In the genomic region with DNA sequence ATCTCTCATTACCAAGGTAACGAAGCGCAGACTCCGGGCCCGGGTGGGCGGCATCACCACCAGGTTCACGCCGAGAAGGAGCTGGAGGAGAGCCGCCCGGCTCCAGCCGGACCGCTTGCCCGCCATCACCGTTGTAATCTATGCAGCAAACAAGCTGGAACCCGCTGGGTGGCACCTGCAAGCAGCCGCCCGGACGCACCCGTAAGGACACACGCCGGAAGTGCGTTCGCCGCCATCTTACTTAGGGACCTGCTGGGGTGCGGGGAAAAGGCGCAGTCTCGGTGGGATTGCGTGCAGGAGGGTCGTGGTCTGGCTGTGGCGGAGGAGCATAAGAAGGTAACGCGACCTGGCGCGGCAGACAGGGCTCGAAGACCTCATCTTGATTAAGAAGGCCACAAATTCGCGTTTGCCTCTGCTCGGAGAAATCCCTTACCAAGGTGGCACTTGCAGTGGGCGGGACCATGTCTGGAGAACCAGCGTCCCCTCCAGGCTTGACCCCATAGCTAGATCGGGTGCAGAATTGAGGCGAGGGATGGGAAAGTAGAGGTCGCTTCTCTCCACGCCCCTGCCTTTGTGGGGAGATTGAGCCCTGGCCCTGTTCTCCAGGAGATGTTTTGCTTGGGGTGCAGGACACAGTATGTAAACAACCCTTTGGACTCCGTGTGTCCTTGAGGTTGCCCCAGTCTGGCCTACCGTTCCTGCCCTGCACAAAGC, we compare ENCODE assay signal across 8 cellular contexts. TPM values are rescaled to one million over a fixed set of nuclear protein-coding genes. Genes with fewer than 3 reads are reported as not detected.
DNase-seq lines count a peak whose midpoint lies in the region; ATAC-seq and TF ChIP-seq lines count a peak whose summit lies in the region.

A gene with protein sequence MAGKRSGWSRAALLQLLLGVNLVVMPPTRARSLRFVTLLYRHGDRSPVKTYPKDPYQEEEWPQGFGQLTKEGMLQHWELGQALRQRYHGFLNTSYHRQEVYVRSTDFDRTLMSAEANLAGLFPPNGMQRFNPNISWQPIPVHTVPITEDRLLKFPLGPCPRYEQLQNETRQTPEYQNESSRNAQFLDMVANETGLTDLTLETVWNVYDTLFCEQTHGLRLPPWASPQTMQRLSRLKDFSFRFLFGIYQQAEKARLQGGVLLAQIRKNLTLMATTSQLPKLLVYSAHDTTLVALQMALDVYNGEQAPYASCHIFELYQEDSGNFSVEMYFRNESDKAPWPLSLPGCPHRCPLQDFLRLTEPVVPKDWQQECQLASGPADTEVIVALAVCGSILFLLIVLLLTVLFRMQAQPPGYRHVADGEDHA (minus strand): TSS at position 151 of the 714 bp plus-strand sequence. CDS start 25 bp downstream, at position 126.

- no peak for TF ChIP-seq EP300 in stomach (IDR thresholded peaks at IDR 0.05)

- H3K9me3 ChIP-seq in stomach = no peaks in the 10 kb centered on the region

- H3K4me3 Mint-ChIP-seq in activated T-helper 2 cell treated with anti-CD3 and anti-CD28 coated beads, Interferon-gamma antibody, Interleukin-2, Interleukin-4, amounts not matched to agents 10 μg/mL and 5 μg/mL and 100 μg/mL, durations not matched to agents 14 hours and 24 hours and 36 hours (ENCODE audit: low read depth) = peak within 1 kb of the TSS; percentile 98
- H3K4me3 Mint-ChIP-seq in nephron progenitor cell = peak within 1 kb of the TSS; percentile 99

- no peaks in the 10 kb centered on the region for H3K27me3 Mint-ChIP-seq in activated T-helper 2 cell treated with anti-CD3 and anti-CD28 coated beads, Interferon-gamma antibody, Interleukin-2, Interleukin-4, amounts not matched to agents 10 μg/mL and 5 μg/mL and 100 μg/mL, durations not matched to agents 14 hours and 24 hours and 36 hours (ENCODE audit: low read depth)
- peaks cover 4% of the 10 kb centered on the region for H3K27me3 Mint-ChIP-seq in nephron progenitor cell (ENCODE audit: low read depth, poor library complexity)

- peaks cover 18 to 36% (median 31%) of the 10 kb centered on the region in 4 donors for H3K36me3 ChIP-seq in stomach

- TF ChIP-seq CTCF in fibroblast of pulmonary artery (IDR thresholded peaks at IDR 0.05; ENCODE audit: low read length, missing control alignments) (peak; percentile 19), nephron progenitor cell (IDR thresholded peaks at IDR 0.05) (no peak), stomach (IDR thresholded peaks at IDR 0.05) (peak in 2 of 7 experiments; percentile 17 to 32)

- TF ChIP-seq POLR2A in stomach (IDR thresholded peaks at IDR 0.05) = peak in 1 of 4 donors; percentile 33

- peaks cover 14% of the 10 kb centered on the region for H3K4me1 Mint-ChIP-seq in activated T-helper 2 cell treated with anti-CD3 and anti-CD28 coated beads, Interferon-gamma antibody, Interleukin-2, Interleukin-4, amounts not matched to agents 10 μg/mL and 5 μg/mL and 100 μg/mL, durations not matched to agents 14 hours and 24 hours and 36 hours (ENCODE audit: low read depth)
- peaks cover 44% of the 10 kb centered on the region for H3K4me1 Mint-ChIP-seq in nephron progenitor cell

- no peaks in the 10 kb centered on the region for H3K27me3 ChIP-seq in stomach

- peak within 1 kb of the TSS; percentile 80 to 91 (median 85) for H3K27ac ChIP-seq in stomach

- 0 to 1% (median 0%) methylated on average over 25 to 45 of the region's 45 CpGs for WGBS in stomach, 5 donors

- H3K9me3 Mint-ChIP-seq in activated T-helper 2 cell treated with anti-CD3 and anti-CD28 coated beads, Interferon-gamma antibody, Interleukin-2, Interleukin-4, amounts not matched to agents 10 μg/mL and 5 μg/mL and 100 μg/mL, durations not matched to agents 14 hours and 24 hours and 36 hours = no peaks in the 10 kb centered on the region
- H3K9me3 Mint-ChIP-seq in nephron progenitor cell = no peaks in the 10 kb centered on the region

- H3K4me3 ChIP-seq in fibroblast of pulmonary artery (replicated peaks; ENCODE audit: low read depth, low read length) (peak within 1 kb of the TSS; percentile 95), stomach (peak within 1 kb of the TSS; percentile 56 to 94 (median 67))

- DNase-seq in EH (ENCODE audit: low read depth) (peak; percentile 86), KG1 (lab: John Stamatoyannopoulos, UW) (peak; percentile 87), RPMI8226 (peak; percentile 96), fibroblast of pulmonary artery (ENCODE audit: low read depth) (peak; percentile 91), nephron progenitor cell (peak; percentile 85), stomach (peak; percentile 93)
- DNase-seq in activated T-helper 2 cell treated with anti-CD3 and anti-CD28 coated beads, Interferon-gamma antibody, Interleukin-2, Interleukin-4, amounts not matched to agents 10 μg/mL and 5 μg/mL and 100 μg/mL, durations not matched to agents 14 hours and 24 hours and 36 hours (ENCODE audit: low spot score) = peak; percentile 85

- peaks cover 13% of the 10 kb centered on the region for H3K36me3 Mint-ChIP-seq in activated T-helper 2 cell treated with anti-CD3 and anti-CD28 coated beads, Interferon-gamma antibody, Interleukin-2, Interleukin-4, amounts not matched to agents 10 μg/mL and 5 μg/mL and 100 μg/mL, durations not matched to agents 14 hours and 24 hours and 36 hours (ENCODE audit: low read depth)
- H3K36me3 Mint-ChIP-seq in nephron progenitor cell (ENCODE audit: low read depth) = peaks cover 18% of the 10 kb centered on the region

- peak; percentile 88 for ATAC-seq in GM21737 (IDR thresholded peaks at IDR 0.05; ENCODE audit: unreplicated experiment)

- H3K27ac Mint-ChIP-seq in activated T-helper 2 cell treated with anti-CD3 and anti-CD28 coated beads, Interferon-gamma antibody, Interleukin-2, Interleukin-4, amounts not matched to agents 10 μg/mL and 5 μg/mL and 100 μg/mL, durations not matched to agents 14 hours and 24 hours and 36 hours = peak within 1 kb of the TSS; percentile 96
- peak within 1 kb of the TSS; percentile 100 for H3K27ac Mint-ChIP-seq in nephron progenitor cell

- intact Hi-C loops in activated T-helper 2 cell treated with anti-CD3 and anti-CD28 coated beads, Interferon-gamma antibody, Interleukin-2, Interleukin-4, amounts not matched to agents 10 μg/mL and 5 μg/mL and 100 μg/mL, durations not matched to agents 14 hours and 24 hours and 36 hours (cut with micrococcal nuclease) = loop anchor here (1.0 kb wide), 3 partner anchors 15 to 72 kb away; no protein-coding TSS in a partner anchor
- intact Hi-C loops in stomach (cut with DNase I; ENCODE audit: low total_unique reads) = no loop called here

- peaks cover 25 to 35% (median 33%) of the 10 kb centered on the region in 4 donors for H3K4me1 ChIP-seq in stomach

RNA-seq across cellular contexts. Expression of the gene that starts here (rescaled TPM):
- total RNA-seq in activated T-helper 2 cell treated with anti-CD3 and anti-CD28 coated beads, Interferon-gamma antibody, Interleukin-2, Interleukin-4, amounts not matched to agents 10 μg/mL and 5 μg/mL and 100 μg/mL, durations not matched to agents 14 hours and 24 hours and 36 hours = 23.2 and 24.5 TPM in 2 replicates
- 100 to 1,000 TPM in 1 of 5 donors, 10 to 100 TPM in 4; 20.1 to 147 (median 52.0) TPM for total RNA-seq in stomach
- 10 to 100 TPM; 10.8 to 24.7 (median 21.6) TPM for polyA plus RNA-seq in stomach

Comparison
In these comparisons a context has a peak if more than half of its experiments do, and no peak if none do; other contexts are left out.
1. Peak in every context shown above with its lines: DNase-seq, ATAC-seq, H3K4me3 ChIP-seq and H3K27ac ChIP-seq.